In genomic region chr20:59087829-59088433, GRCh38 we compare ENCODE assay signal across 8 cellular contexts. TPM values are rescaled to one million over a fixed set of nuclear protein-coding genes. Genes with fewer than 3 reads are reported as not detected.
DNase-seq lines count a peak whose midpoint lies in the region; ATAC-seq and TF ChIP-seq lines count a peak whose summit lies in the region.

No MANE protein-coding gene starts in this region.

- peak; percentile 91 for TF ChIP-seq CTCF in A673 (conservative IDR thresholded peaks at IDR 0.05; ENCODE audit: low read depth, low read length)
- TF ChIP-seq CTCF in GM20000 (IDR thresholded peaks at IDR 0.05; ENCODE audit: extremely low read depth, missing control alignments), result peak; percentile 69
- TF ChIP-seq CTCF in cardiac fibroblast (IDR thresholded peaks at IDR 0.05; ENCODE audit: low read depth, low read length), result peak; percentile 90
- TF ChIP-seq CTCF in kidney epithelial cell (IDR thresholded peaks at IDR 0.05; ENCODE audit: insufficient read depth, low read length, poor library complexity, severe bottlenecking), result peak; percentile 95

- H3K9me3 ChIP-seq in A673 (ENCODE audit: low read depth, low read length, poor library complexity, severe bottlenecking), result no peaks in the 10 kb centered on the region

- POLR2A ChIA-PET in A673 (lab: Charles Lee; ENCODE audit: low non-redundant PET), result interaction anchor here (0.5 kb wide), 1 partner anchor 55 kb away, joined by 3 read pairs; no protein-coding TSS in a partner anchor

- no TSS peak for BruUV-seq in A673 (replicated peaks; lab: Mats Ljungman, UMichigan)

- H3K36me3 ChIP-seq in A673 (ENCODE audit: insufficient read depth, low read length, poor library complexity, severe bottlenecking) (no peaks in the 10 kb centered on the region), kidney epithelial cell (ENCODE audit: control insufficient read depth, insufficient read depth, low read length) (no peaks in the 10 kb centered on the region)

- H3K27ac ChIP-seq in A673 (ENCODE audit: low read depth, low read length, poor library complexity, severe bottlenecking), result no peak overlapping the region

- H3K4me1 ChIP-seq in A673 (ENCODE audit: insufficient read depth, low read length, poor library complexity, severe bottlenecking), result no peaks in the 10 kb centered on the region

- CTCF ChIA-PET in A673 (lab: Charles Lee), result interaction anchor here (0.5 to 1.3 kb wide), 12 partner anchors 10 to 408 kb away, joined by 3 to 15 read pairs (median 3); no protein-coding TSS in a partner anchor

- peaks cover 46% of the 10 kb centered on the region for H3K27me3 ChIP-seq in A673 (replicated peaks; ENCODE audit: insufficient read depth, low read depth, low read length, poor library complexity)
- H3K27me3 ChIP-seq in kidney epithelial cell (ENCODE audit: control insufficient read depth, insufficient read depth, low read length), result no peaks in the 10 kb centered on the region

- intact Hi-C loops in A673 (cut with micrococcal nuclease; ENCODE audit: unreplicated experiment), result loop anchor here (1.0 to 10.0 kb wide), 6 partner anchors 69 to 367 kb away; no protein-coding TSS in a partner anchor

- ATAC-seq in activated CD4-positive, CD25-positive, alpha-beta regulatory T cell treated with anti-CD3 and anti-CD28 coated beads, Interleukin-2, amount 50 U/mL, for 24 hours, result peak; percentile 70 to 76
- ATAC-seq in GM21367 (IDR thresholded peaks at IDR 0.05; ENCODE audit: unreplicated experiment), result no peak

- DNase-seq in A673 (ENCODE audit: low spot score) (peak; percentile 79), GM20000 (ENCODE audit: low spot score) (peak; percentile 67), NCI-H2227 (lab: John Stamatoyannopoulos, UW; ENCODE audit: unreplicated experiment) (peak; percentile 84), cardiac fibroblast (ENCODE audit: low read depth in 2 of 2) (peak; percentile 64 to 71), kidney epithelial cell (ENCODE audit: low read depth) (no peak)
- DNase-seq in stimulated activated CD4-positive, alpha-beta T cell treated with anti-CD3 and anti-CD28 coated beads, Interleukin-2, amount 100 ng/mL, for 24 hours, result peak; percentile 90 to 93

- H3K4me3 ChIP-seq in A673 (ENCODE audit: low read depth, low read length, poor library complexity, severe bottlenecking) (no peak overlapping the region), cardiac fibroblast (replicated peaks in 1 of 2; ENCODE audit: low read depth in 2 of 2, low read length in 2 of 2) (no peak overlapping the region), kidney epithelial cell (ENCODE audit: low read depth, low read length) (no peak overlapping the region)

RNA-seq across cellular contexts. Expression of gene PRELID3B, which starts 45.3 kb away (rescaled TPM):
- total RNA-seq in A673 (2021) (81.9 and 83.4 TPM in 2 replicates), kidney epithelial cell (61.5 and 79.3 TPM in 2 replicates)

RNA-seq across cellular contexts. Expression of gene ATP5F1E, which starts 55.8 kb away (rescaled TPM):
- total RNA-seq in A673 (2021) (73.7 and 76.8 TPM in 2 replicates), kidney epithelial cell (26.9 and 33.8 TPM in 2 replicates)
